8 cellular contexts compared by ENCODE assay signal in genomic region chr6:154370545-154370944, GRCh38. TPM values are rescaled to one million over a fixed set of nuclear protein-coding genes. Genes with fewer than 3 reads are reported as not detected.
DNase-seq lines count a peak whose midpoint lies in the region; ATAC-seq, FAIRE-seq and TF ChIP-seq lines count a peak whose summit lies in the region.

No MANE protein-coding gene starts in this region.

- H3K27me3 ChIP-seq in K562 (ENCODE audit: control insufficient read depth in 2 of 2, insufficient read depth in 2 of 2, low read length in 2 of 2) (peaks cover 25 to 35% of the 10 kb centered on the region in 2 experiments; a peak in 4 of 5 replicates), liver (ENCODE audit: control insufficient read depth in 4 of 4, insufficient read depth in 4 of 4, low read length in 3 of 4) (no peaks in the 10 kb centered on the region)

- H3K27ac ChIP-seq in K562 (ENCODE audit: extremely low read depth, low read depth, low read length) (no peak overlapping the region), liver (ENCODE audit: low read depth in 1 of 2, low read length in 2 of 2) (no peak overlapping the region)

- FAIRE-seq in K562 (lab: Jason Lieb, UNC): peak; percentile 79

- TF ChIP-seq EP300 in K562 (IDR thresholded peaks at IDR 0.05; ENCODE audit: low read length): no peak

- H3K9me3 ChIP-seq in K562 (replicated peaks; ENCODE audit: control insufficient read depth, insufficient read depth, low read depth, low read length) (no peaks in the 10 kb centered on the region), liver (ENCODE audit: control insufficient read depth in 4 of 4, low read length in 3 of 4) (no peaks in the 10 kb centered on the region)

- POLR2A ChIA-PET in K562 (lab: Yijun Ruan, JAX): no interaction called here

- CTCF ChIA-PET in K562 (lab: Yijun Ruan, JAX; ENCODE audit: low intra/inter-chr PET ratio): interaction anchor here (1.8 kb wide), 1 partner anchor 216 kb away, joined by 7 read pairs; no protein-coding TSS in a partner anchor

- ATAC-seq in GM21515 (IDR thresholded peaks at IDR 0.05; ENCODE audit: unreplicated experiment) (peak; percentile 68), K562 (peak; percentile 85), GM18502 (IDR thresholded peaks at IDR 0.05; ENCODE audit: poor library complexity, unreplicated experiment) (no peak)

- 2% methylated on average over 4 of the region's 4 CpGs for WGBS in K562 (ENCODE audit: insufficient coverage, low coverage, missing lambda C conversion rate)
- 38% methylated on average over 4 of the region's 4 CpGs for WGBS in liver

- TF ChIP-seq CTCF in K562 (IDR thresholded peaks at IDR 0.05 in 2 of 3, conservative IDR thresholded peaks at IDR 0.05 in 1 of 3; ENCODE audit: insufficient read depth in 2 of 3, low read depth in 1 of 3, low read length in 3 of 3) (peak; percentile 41 to 59 (median 51); a peak in 4 of 6 replicates), liver (IDR thresholded peaks at IDR 0.05; ENCODE audit: low read depth, low read length, missing input control) (peak; percentile 27)

- no peaks in the 10 kb centered on the region for H3K9me1 ChIP-seq in K562 (ENCODE audit: control insufficient read depth, insufficient read depth, low read length)

- H3K36me3 ChIP-seq in K562 (ENCODE audit: control insufficient read depth, insufficient read depth, low read length): no peaks in the 10 kb centered on the region
- H3K36me3 ChIP-seq in liver (ENCODE audit: control insufficient read depth in 4 of 4, insufficient read depth in 3 of 4, low read depth in 1 of 4, low read length in 3 of 4): no peaks in the 10 kb centered on the region

- peak; percentile 42 to 46; a peak in 3 of 4 replicates for TF ChIP-seq RAD21 in K562 (CRISPR knock-in tag; conservative IDR thresholded peaks at IDR 0.05 in 1 of 2, IDR thresholded peaks at IDR 0.05 in 1 of 2)
- peak; percentile 54 to 69 for TF ChIP-seq RAD21 in liver (IDR thresholded peaks at IDR 0.05)

- no peak for TF ChIP-seq POLR2A in K562 (conservative IDR thresholded peaks at IDR 0.05)

- DNase-seq in NCI-H510A treated with DMSO at 0.1 percent for 48 hours (lab: John Stamatoyannopoulos, UW): peak; percentile 10
- DNase-seq in NCI-H510A (lab: John Stamatoyannopoulos, UW): no peak
- peak; percentile 68 to 76 for DNase-seq in Kasumi-1 (lab: John Stamatoyannopoulos, UW)
- DNase-seq in K562 (ENCODE audit: extremely low read depth in 1 of 4, low spot score in 3 of 4): peak in 2 of 4 experiments; percentile 26 to 41
- DNase-seq in activated CD8-positive, alpha-beta memory T cell treated with anti-CD3 and anti-CD28 coated beads for 24 hours: no peak

- intact Hi-C loops in K562 (cut with micrococcal nuclease): loop anchor here (1.0 to 10.0 kb wide), 2 partner anchors 216 to 1346 kb away; no protein-coding TSS in a partner anchor

- H3K4me1 ChIP-seq in K562 (replicated peaks in 1 of 2; ENCODE audit: control insufficient read depth in 2 of 2, insufficient read depth in 2 of 2, low read length in 2 of 2) (no peaks in the 10 kb centered on the region), liver (ENCODE audit: control insufficient read depth in 4 of 4, insufficient read depth in 4 of 4, low read length in 3 of 4) (peaks cover 2 to 11% (median 3%) of the 10 kb centered on the region in 4 donors)

- no peak overlapping the region for H3K4me2 ChIP-seq in K562 (ENCODE audit: insufficient read depth, low read length)

- no peaks in the 10 kb centered on the region for H4K20me1 ChIP-seq in K562 (replicated peaks; ENCODE audit: control insufficient read depth, insufficient read depth, low read length)

- no peak overlapping the region for H2AFZ ChIP-seq in K562 (ENCODE audit: low read depth, low read length)

- BruUV-seq in K562 (replicated peaks; lab: Mats Ljungman, UMichigan): no TSS peak

- H3K9ac ChIP-seq in K562 (ENCODE audit: insufficient read depth in 1 of 2, low read depth in 2 of 2, low read length in 2 of 2) (no peak overlapping the region), liver (ENCODE audit: low read depth in 1 of 2, low read length in 2 of 2) (no peak overlapping the region)

- no peaks in the 10 kb centered on the region for H3K79me2 ChIP-seq in K562 (ENCODE audit: control insufficient read depth, insufficient read depth, low read length)

- in situ Hi-C loops in K562 (cut with MboI): no loop called here

- H3K4me3 ChIP-seq in K562 (no peak overlapping the region), liver (ENCODE audit: low read depth in 1 of 3, low read length in 3 of 3) (no peak overlapping the region)

TF ChIP-seq in K562, 482 proteins besides CTCF, POLR2A, EP300 and RAD21:
- 0 out of 2 replicates have a peak, but pooled peaks have one; percentile 29 for TF ChIP-seq ETV1 (tag; conservative IDR thresholded peaks at IDR 0.05; ENCODE audit: low read depth)
- TF ChIP-seq, protein P1, sequence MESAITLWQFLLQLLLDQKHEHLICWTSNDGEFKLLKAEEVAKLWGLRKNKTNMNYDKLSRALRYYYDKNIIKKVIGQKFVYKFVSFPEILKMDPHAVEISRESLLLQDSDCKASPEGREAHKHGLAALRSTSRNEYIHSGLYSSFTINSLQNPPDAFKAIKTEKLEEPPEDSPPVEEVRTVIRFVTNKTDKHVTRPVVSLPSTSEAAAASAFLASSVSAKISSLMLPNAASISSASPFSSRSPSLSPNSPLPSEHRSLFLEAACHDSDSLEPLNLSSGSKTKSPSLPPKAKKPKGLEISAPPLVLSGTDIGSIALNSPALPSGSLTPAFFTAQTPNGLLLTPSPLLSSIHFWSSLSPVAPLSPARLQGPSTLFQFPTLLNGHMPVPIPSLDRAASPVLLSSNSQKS (CRISPR knock-in tag; IDR thresholded peaks at IDR 0.05): no peak
- peak; percentile 79 for TF ChIP-seq ZNF24 (IDR thresholded peaks at IDR 0.05)

TF ChIP-seq in liver, 16 proteins besides CTCF, POLR2A, EP300 and RAD21:
- TF ChIP-seq JUND (IDR thresholded peaks at IDR 0.05) (no peak), NR2F2 (IDR thresholded peaks at IDR 0.05) (no peak), EGR1 (IDR thresholded peaks at IDR 0.05; ENCODE audit: low read depth in 2 of 2) (no peak)
- TF ChIP-seq, protein P2, sequence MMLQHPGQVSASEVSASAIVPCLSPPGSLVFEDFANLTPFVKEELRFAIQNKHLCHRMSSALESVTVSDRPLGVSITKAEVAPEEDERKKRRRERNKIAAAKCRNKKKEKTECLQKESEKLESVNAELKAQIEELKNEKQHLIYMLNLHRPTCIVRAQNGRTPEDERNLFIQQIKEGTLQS (IDR thresholded peaks at IDR 0.05): no peak
- TF ChIP-seq, protein P3, sequence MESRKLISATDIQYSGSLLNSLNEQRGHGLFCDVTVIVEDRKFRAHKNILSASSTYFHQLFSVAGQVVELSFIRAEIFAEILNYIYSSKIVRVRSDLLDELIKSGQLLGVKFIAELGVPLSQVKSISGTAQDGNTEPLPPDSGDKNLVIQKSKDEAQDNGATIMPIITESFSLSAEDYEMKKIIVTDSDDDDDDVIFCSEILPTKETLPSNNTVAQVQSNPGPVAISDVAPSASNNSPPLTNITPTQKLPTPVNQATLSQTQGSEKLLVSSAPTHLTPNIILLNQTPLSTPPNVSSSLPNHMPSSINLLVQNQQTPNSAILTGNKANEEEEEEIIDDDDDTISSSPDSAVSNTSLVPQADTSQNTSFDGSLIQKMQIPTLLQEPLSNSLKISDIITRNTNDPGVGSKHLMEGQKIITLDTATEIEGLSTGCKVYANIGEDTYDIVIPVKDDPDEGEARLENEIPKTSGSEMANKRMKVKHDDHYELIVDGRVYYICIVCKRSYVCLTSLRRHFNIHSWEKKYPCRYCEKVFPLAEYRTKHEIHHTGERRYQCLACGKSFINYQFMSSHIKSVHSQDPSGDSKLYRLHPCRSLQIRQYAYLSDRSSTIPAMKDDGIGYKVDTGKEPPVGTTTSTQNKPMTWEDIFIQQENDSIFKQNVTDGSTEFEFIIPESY (IDR thresholded peaks at IDR 0.05): no peak

RNA-seq across cellular contexts. Expression of gene IPCEF1, which starts 13.9 kb away (rescaled TPM):
- not detected in 2 replicates for total RNA-seq in K562 (2011; cell fraction: chromatin; rRNA removed; ENCODE audit: low replicate concordance)
- total RNA-seq in K562 (2011; cell fraction: nucleolus; rRNA removed): not detected in 2 replicates
- total RNA-seq in K562 (2011; cell fraction: nucleoplasm; rRNA removed): not detected in 2 replicates
- not detected in 2 replicates for total RNA-seq in K562 (2014; rRNA removed)
- not detected in 2 replicates for total RNA-seq in K562 (2014; rRNA removed; fragmentation: Illumina TruSeq; extraction: Trizol)
- total RNA-seq in K562 (2015; rRNA removed; fragmentation: Illumina TruSeq; extraction: Trizol): 0.14 TPM in 1 of 2 replicates, not detected in the other
- total RNA-seq in K562 (2021): 0.02 and 0.18 TPM in 2 replicates
- not detected in 2 replicates for polyA plus RNA-seq in K562 (2011; rRNA removed)
- polyA plus RNA-seq in K562 (2011; cell fraction: cytosol; rRNA removed): 0.10 TPM in 1 of 2 replicates, not detected in the other
- not detected in 2 replicates for polyA plus RNA-seq in K562 (2011; cell fraction: nucleus; rRNA removed)
- not detected in 2 replicates for polyA plus RNA-seq in K562 (2012)
- not detected in 2 replicates for polyA plus RNA-seq in K562 (2014; fragmentation: Illumina TruSeq; extraction: Trizol)
- not detected for polyA plus RNA-seq in K562 (2014; fragmentation: Nextera tagmentation; extraction: Ambion mirVana)
- polyA plus RNA-seq in K562 (2014; rRNA removed): not detected in 2 replicates
- 0.11 and 0.18 TPM in 2 replicates for polyA minus RNA-seq in K562 (2011; rRNA and poly(A)+ RNA removed)
- not detected in 2 replicates for polyA minus RNA-seq in K562 (2011; cell fraction: cytosol; rRNA and poly(A)+ RNA removed)
- not detected in 2 replicates for polyA minus RNA-seq in K562 (2011; cell fraction: nucleus; rRNA and poly(A)+ RNA removed)
- 1 to 10 TPM; 2.0 to 2.8 TPM for total RNA-seq in liver
- polyA plus RNA-seq in liver: under 1 TPM; 0.46 to 0.63 TPM

Comparison
In these comparisons a context has a peak if more than half of its experiments do, and no peak if none do; other contexts are left out.
1. DNase-seq: peak in NCI-H510A treated with DMSO at 0.1 percent for 48 hours (single experiment) and Kasumi-1 (2 of 2); none in NCI-H510A (single experiment) and activated CD8-positive, alpha-beta memory T cell treated with anti-CD3 and anti-CD28 coated beads for 24 hours (single experiment).